Comparison of ENCODE assay signal across 5 cellular contexts in the genomic region with DNA sequence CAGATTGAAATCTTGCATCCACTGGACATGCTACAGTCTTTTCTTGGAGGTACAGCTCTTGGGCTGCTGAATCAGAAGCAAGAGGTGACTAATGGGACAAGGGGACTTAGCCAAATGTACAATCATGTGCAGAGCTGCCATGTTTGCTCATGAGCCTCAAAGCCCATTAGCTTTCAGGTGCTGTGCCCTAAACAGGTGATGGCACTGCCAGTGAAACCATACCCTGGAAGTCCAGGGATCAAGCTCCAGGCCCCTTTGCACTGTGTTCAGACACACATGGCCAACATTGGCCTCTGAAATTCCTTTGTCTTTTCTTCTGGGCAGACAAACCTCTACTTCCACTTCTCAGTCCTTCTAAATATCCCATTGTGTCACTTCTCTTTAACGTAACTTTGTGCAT.
"Had no signal": no experiment of that assay in that cellular context is flagged by ENCODE, and none has a peak within 500 bp of the region (broad histone marks: within the 10 kb centered on the region; RNA-seq: fewer than 3 reads in every experiment).

No MANE protein-coding gene starts in this region.

- DNase-seq: H9, HCEC 1CT, HFFc6, KBM-7 had no signal

- ATAC-seq: GM23338 had no signal

- H3K4me3 ChIP-seq: GM23338 had no signal
